ENCODE assay signal across 31 cellular contexts in the genomic region with DNA sequence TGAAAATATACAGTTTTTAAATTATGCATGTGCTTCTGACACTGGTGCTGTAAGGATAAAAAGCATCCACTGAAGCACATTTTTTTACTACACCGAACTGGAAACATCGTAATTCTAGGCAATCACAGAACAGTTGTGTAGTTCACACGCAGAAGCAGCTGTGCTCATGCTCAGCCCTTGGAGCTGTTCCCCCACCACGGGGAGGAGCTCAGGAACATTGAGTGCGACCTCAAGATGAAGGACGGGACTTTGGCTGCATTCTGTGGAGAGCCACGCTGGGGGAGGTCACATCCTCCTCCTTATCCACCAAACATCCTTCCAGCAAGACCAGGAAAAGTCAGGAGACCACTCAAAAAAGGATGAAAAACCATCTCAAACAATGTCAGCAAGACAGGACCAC.
"Had no signal": no experiment of that assay in that cellular context is flagged by ENCODE, and none has a peak within 500 bp of the region (broad histone marks: within the 10 kb centered on the region; RNA-seq: fewer than 3 reads in every experiment).

No MANE protein-coding gene starts in this region.

- H3K36me3 ChIP-seq: ascending aorta, cardiac muscle cell, Peyer's patch had no signal

- H3K27me3 ChIP-seq: ascending aorta, cardiac muscle cell, Peyer's patch had no signal

- H3K9me3 ChIP-seq: ascending aorta, Peyer's patch had no signal

- DNase-seq: activated CD4-positive, alpha-beta T cell treated with anti-CD3 and anti-CD28 coated beads for 36 hours; activated CD4-positive, alpha-beta T cell treated with anti-CD3 and anti-CD28 coated beads, Interleukin-2, amount 10 ng/mL, durations not matched to agents 7 days and 5 days; activated CD4-positive, alpha-beta T cell treated with anti-CD3 and anti-CD28 coated beads, Interleukin-2, amount 50 U/mL, for 48 hours; activated CD8-positive, alpha-beta T cell treated with anti-CD3 and anti-CD28 coated beads, Interleukin-2, amount 10 ng/mL, durations not matched to agents 7 days and 5 days; activated gamma-delta T cell; activated naive CD4-positive, alpha-beta T cell treated with Interleukin-2 at 50 U/mL for 16 hours; activated naive CD8-positive, alpha-beta T cell treated with anti-CD3 and anti-CD28 coated beads, Interleukin-2, amount 10 ng/mL, durations not matched to agents 7 days and 5 days; activated T-cell treated with anti-CD3 and anti-CD28 coated beads, Interleukin-2, amount 50 U/mL, for 24 hours; amygdala; NCI-H1092 treated with DMSO at 0.1 percent for 48 hours; NCI-H1417; NCI-H146; NCI-H187; NCI-H2029 treated with DMSO at 0.1 percent for 48 hours; NCI-H2107; NCI-H2171; NCI-H510A; NCI-H526; NCI-H748 treated with DMSO at 0.1 percent for 48 hours; NK-92 treated with Interleukin-12 subunit alpha and Interleukin-12 subunit beta, amount 100 ng/mL, for 24 hours; PC-3; Peyer's patch; RPMI8226; SW 1271; T-helper 1 cell; T-helper 2 cell; T-helper 9 cell had no signal

- ATAC-seq: activated CD4-positive, alpha-beta T cell treated with anti-CD3 and anti-CD28 coated beads for 36 hours; activated CD4-positive, CD25-positive, alpha-beta regulatory T cell treated with anti-CD3 and anti-CD28 coated beads, Interleukin-2, amount 50 U/mL, for 24 hours; activated CD8-positive, alpha-beta T cell treated with anti-CD3 and anti-CD28 coated beads, Interleukin-2, amount 10 ng/mL, durations not matched to agents 7 days and 5 days; K562; PC-3 had no signal

- H3K4me3 ChIP-seq: ascending aorta, cardiac muscle cell, K562, Peyer's patch had no signal

- H3K4me1 ChIP-seq: ascending aorta, Peyer's patch had no signal

- H3K27ac ChIP-seq: ascending aorta, cardiac muscle cell, Peyer's patch had no signal
